Comparison of ENCODE assay signal across 1 cellular context in the genomic region with DNA sequence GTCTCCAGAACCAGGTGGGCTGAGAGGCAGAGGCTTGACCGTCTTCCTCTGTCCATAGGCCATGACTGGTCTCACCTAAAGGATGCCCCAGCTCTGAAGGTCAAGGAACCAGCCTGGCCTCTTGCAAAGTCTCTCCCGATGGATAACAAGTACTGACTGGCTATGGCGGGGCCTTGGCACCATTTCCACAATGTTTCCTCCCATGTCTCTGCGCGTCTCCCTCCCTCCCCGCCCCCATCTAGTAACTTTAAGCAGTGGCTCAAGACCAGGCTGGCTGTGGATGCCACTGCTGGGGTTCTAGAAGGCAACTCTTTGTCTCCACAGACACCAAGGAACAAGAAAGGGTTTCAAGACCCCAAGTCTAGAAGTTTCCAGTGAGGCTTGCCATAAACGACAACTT.
TF ChIP-seq lines count a peak whose summit lies in the region.

No MANE protein-coding gene starts in this region.

TF ChIP-seq in endothelial cell of umbilical vein, 7 proteins besides CTCF, POLR2A, EP300 and RAD21:
- TF ChIP-seq GATA2 (IDR thresholded peaks at IDR 0.05; ENCODE audit: insufficient read depth, insufficient read length, low read depth, low read length) = no peak
TF ChIP-seq in endothelial cell of umbilical vein: peak in this region for 0.
